ENCODE assay signal across 23 cellular contexts in the genomic region with DNA sequence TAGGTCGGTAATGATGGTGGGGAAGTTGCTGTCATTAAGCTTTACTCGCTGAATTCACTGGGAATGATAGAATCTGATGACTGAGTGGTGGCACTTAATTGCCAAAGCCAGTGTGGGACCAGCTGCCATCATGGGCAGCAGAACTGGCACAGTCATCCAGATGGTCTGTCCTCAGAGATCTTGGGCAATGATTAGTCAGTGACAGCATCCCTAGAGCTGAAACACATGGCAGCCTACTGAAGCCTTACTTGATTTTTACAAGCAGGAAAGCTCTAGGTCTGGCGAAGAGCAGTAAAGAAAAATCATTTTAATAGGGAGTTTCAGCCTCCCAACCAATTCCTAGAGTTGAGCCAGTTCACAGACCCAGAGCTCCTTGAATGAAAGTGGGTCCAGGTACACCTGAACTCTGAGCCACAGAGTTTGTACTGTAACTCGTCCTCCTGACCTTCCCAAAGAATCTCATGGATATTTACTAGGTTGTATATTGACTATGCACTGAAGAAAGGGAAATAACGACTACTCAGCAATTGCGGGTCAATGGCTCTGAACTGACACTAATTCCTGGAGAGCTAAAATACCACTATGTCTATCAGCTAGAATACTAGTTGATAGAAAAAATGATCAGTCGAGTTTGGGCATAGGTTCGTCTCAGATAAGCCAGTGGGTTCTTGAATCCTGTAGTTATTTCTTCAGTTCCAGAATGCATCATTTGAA.
"Had no signal": no experiment of that assay in that cellular context is flagged by ENCODE, and none has a peak within 500 bp of the region (broad histone marks: within the 10 kb centered on the region; RNA-seq: fewer than 3 reads in every experiment).

No MANE protein-coding gene starts in this region.

- H3K4me2 ChIP-seq: smooth muscle cell had no signal

- H3K27me3 ChIP-seq: pancreas, sigmoid colon, tibial nerve, uterus had no signal

- ATAC-seq: mucosa of descending colon; naive thymus-derived CD8-positive, alpha-beta T cell; pancreas; right cardiac atrium; stimulated activated memory B cell treated with anti-CD40 and anti-IgM and Interleukin-4, amounts not matched to agents 10 μg/mL and 1 μg/mL and 100 μg/mL, for 72 hours; stimulated activated naive CD8-positive, alpha-beta T cell treated with anti-CD3 and anti-CD28 coated beads, Interleukin-15, amount 100 ng/mL, for 72 hours had no signal

- H3K9me3 ChIP-seq: pancreas, prostate gland, uterus had no signal

- H3K4me1 ChIP-seq: prostate gland had no signal

- H3K36me3 ChIP-seq: left ventricle myocardium inferior, pancreas, prostate gland, sigmoid colon, tibial nerve, uterus had no signal

- H3K27ac ChIP-seq: left ventricle myocardium inferior, pancreas, prostate gland, sigmoid colon, tibial nerve, uterus had no signal

- FAIRE-seq: pancreas had no signal

- H3K4me3 ChIP-seq: left ventricle myocardium inferior, mucosa of descending colon, pancreas, prostate gland, sigmoid colon, smooth muscle cell, tibial nerve, uterus had no signal

- DNase-seq: islet precursor cell; left ventricle myocardium inferior; midbrain; mucosa of descending colon; naive thymus-derived CD8-positive, alpha-beta T cell; nucleus accumbens; pancreas; posterior cingulate gyrus; retina; right cardiac atrium; sigmoid colon; stimulated activated CD4-positive, alpha-beta T cell treated with anti-CD3 and anti-CD28 coated beads, Interleukin-1b, Interleukin-23, amount 100 ng/mL, for 48 hours; stimulated activated CD4-positive, alpha-beta T cell treated with anti-CD3 and anti-CD28 coated beads, Interleukin-2, amount 100 ng/mL, for 48 hours; stimulated activated CD4-positive, alpha-beta T cell treated with anti-CD3 and anti-CD28 coated beads, Interleukin-4, amount 100 ng/mL, for 4 hours; stimulated activated CD8-positive, alpha-beta memory T cell treated with anti-CD3 and anti-CD28 coated beads, Interleukin-4, amount 100 ng/mL, for 48 hours; stimulated activated naive CD4-positive, alpha-beta T cell treated with Interleukin-2 at 50 U/mL for 16 hours; stimulated activated naive CD8-positive, alpha-beta T cell treated with anti-CD3 and anti-CD28 coated beads, Interleukin-15, amount 100 ng/mL, for 72 hours; substantia nigra; uterus had no signal
